In the genomic region with DNA sequence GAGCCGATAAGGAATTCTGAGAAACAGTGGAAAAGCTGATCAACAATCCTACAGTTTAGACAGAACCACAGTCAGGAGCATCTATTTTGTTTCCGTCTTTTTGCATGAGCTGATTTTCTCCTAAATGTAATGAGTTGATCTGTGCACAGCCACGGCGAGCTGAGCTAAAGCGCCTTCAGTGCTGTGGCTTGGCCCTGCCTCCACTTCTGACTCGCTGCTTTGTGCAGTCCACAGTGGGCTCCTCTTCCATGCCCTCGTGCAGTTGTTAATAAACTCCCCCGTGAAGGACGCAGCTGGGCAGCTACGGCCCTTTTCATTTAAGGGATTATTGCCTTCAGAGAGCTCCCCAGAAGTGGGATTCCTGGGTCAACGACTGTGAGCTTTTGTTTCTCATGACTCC, we compare ENCODE assay signal across 34 cellular contexts. TPM values are rescaled to one million over a fixed set of nuclear protein-coding genes. Genes with fewer than 3 reads are reported as not detected.
"Had no signal": no experiment of that assay in that cellular context is flagged by ENCODE, and none has a peak within 500 bp of the region (broad histone marks: within the 10 kb centered on the region; RNA-seq: fewer than 3 reads in every experiment).

No MANE protein-coding gene starts in this region.

- H3K4me3 Mint-ChIP-seq: activated CD8-positive, alpha-beta T cell treated with anti-CD3 and anti-CD28 coated beads for 36 hours; activated naive CD4-positive, alpha-beta T cell treated with anti-CD3 and anti-CD28 coated beads, Interleukin-2, amount 50 U/mL, for 24 hours; activated T-cell treated with anti-CD3 and anti-CD28 coated beads, Interleukin-2, amount 50 U/mL, for 24 hours had no signal

- H3K27me3 ChIP-seq: adrenal gland, body of pancreas, Peyer's patch had no signal

- H3K27ac ChIP-seq: adrenal gland, body of pancreas, Peyer's patch, VCaP had no signal

- H3K9me3 ChIP-seq: adrenal gland, body of pancreas, Peyer's patch had no signal

- H3K36me3 ChIP-seq: adrenal gland, Peyer's patch had no signal

- H3K27ac Mint-ChIP-seq: activated CD8-positive, alpha-beta T cell treated with anti-CD3 and anti-CD28 coated beads for 36 hours; activated naive CD4-positive, alpha-beta T cell treated with anti-CD3 and anti-CD28 coated beads, Interleukin-2, amount 50 U/mL, for 24 hours; activated T-cell treated with anti-CD3 and anti-CD28 coated beads, Interleukin-2, amount 50 U/mL, for 24 hours; activated T-helper 2 cell treated with anti-CD3 and anti-CD28 coated beads, Interferon-gamma antibody, Interleukin-2, Interleukin-4, amounts not matched to agents 10 μg/mL and 5 μg/mL and 100 μg/mL, durations not matched to agents 14 hours and 24 hours and 36 hours had no signal

- H3K4me1 Mint-ChIP-seq: activated naive CD4-positive, alpha-beta T cell treated with anti-CD3 and anti-CD28 coated beads, Interleukin-2, amount 50 U/mL, for 24 hours had no signal

- DNase-seq: activated CD4-positive, alpha-beta T cell treated with anti-CD3 and anti-CD28 coated beads for 1 hour; activated CD4-positive, alpha-beta T cell treated with anti-CD3 and anti-CD28 coated beads for 48 hours; activated CD4-positive, alpha-beta T cell treated with anti-CD3 and anti-CD28 coated beads, Interleukin-2, amount 50 U/mL, for 4 hours; activated CD4-positive, CD25-positive, alpha-beta regulatory T cell; activated CD8-positive, alpha-beta T cell treated with anti-CD3 and anti-CD28 coated beads for 36 hours; activated gamma-delta T cell; activated naive CD4-positive, alpha-beta T cell treated with Interleukin-2 at 50 U/mL for 16 hours; activated T-cell treated with anti-CD3 and anti-CD28 coated beads, Interleukin-2, amount 50 U/mL, for 24 hours; adrenal gland; body of pancreas; cerebellar nuclear complex; Karpas-422; KBM-7; NCI-H1105; NCI-H1417 treated with DMSO at 0.1 percent for 48 hours; NCI-H1694; NCI-H1930; NCI-H2081 treated with DMSO at 0.1 percent for 48 hours; NCI-H345; NCI-H526; NCI-H748 treated with DMSO at 0.1 percent for 48 hours; NK-92 treated with Interleukin-12 subunit alpha and Interleukin-12 subunit beta, amount 100 ng/mL, for 24 hours; PC-3; RPMI8226; SIG-M5; SW 1271; T-helper 1 cell; T-helper 2 cell; T-helper 9 cell had no signal

- H3K27me3 Mint-ChIP-seq: activated CD8-positive, alpha-beta T cell treated with anti-CD3 and anti-CD28 coated beads for 36 hours; activated naive CD4-positive, alpha-beta T cell treated with anti-CD3 and anti-CD28 coated beads, Interleukin-2, amount 50 U/mL, for 24 hours had no signal

- ATAC-seq: activated CD8-positive, alpha-beta T cell treated with anti-CD3 and anti-CD28 coated beads for 36 hours; body of pancreas; PC-3 had no signal

- H3K9me3 Mint-ChIP-seq: activated CD8-positive, alpha-beta T cell treated with anti-CD3 and anti-CD28 coated beads for 36 hours; activated naive CD4-positive, alpha-beta T cell treated with anti-CD3 and anti-CD28 coated beads, Interleukin-2, amount 50 U/mL, for 24 hours; activated T-cell treated with anti-CD3 and anti-CD28 coated beads, Interleukin-2, amount 50 U/mL, for 24 hours; activated T-helper 2 cell treated with anti-CD3 and anti-CD28 coated beads, Interferon-gamma antibody, Interleukin-2, Interleukin-4, amounts not matched to agents 10 μg/mL and 5 μg/mL and 100 μg/mL, durations not matched to agents 14 hours and 24 hours and 36 hours had no signal

- H3K36me3 Mint-ChIP-seq: activated naive CD4-positive, alpha-beta T cell treated with anti-CD3 and anti-CD28 coated beads, Interleukin-2, amount 50 U/mL, for 24 hours had no signal

- H3K4me1 ChIP-seq: Peyer's patch had no signal

- H3K4me3 ChIP-seq: adrenal gland, body of pancreas, Peyer's patch had no signal

RNA-seq across cellular contexts. Expression of gene SCUBE1, which starts 39.4 kb away (rescaled TPM):
- total RNA-seq: activated T-helper 2 cell treated with anti-CD3 and anti-CD28 coated beads, Interferon-gamma antibody, Interleukin-2, Interleukin-4, amounts not matched to agents 10 μg/mL and 5 μg/mL and 100 μg/mL, durations not matched to agents 14 hours and 24 hours and 36 hours; MCF 10A; PC-3 had no signal
